Comparison of ENCODE assay signal across 25 cellular contexts in the genomic region with DNA sequence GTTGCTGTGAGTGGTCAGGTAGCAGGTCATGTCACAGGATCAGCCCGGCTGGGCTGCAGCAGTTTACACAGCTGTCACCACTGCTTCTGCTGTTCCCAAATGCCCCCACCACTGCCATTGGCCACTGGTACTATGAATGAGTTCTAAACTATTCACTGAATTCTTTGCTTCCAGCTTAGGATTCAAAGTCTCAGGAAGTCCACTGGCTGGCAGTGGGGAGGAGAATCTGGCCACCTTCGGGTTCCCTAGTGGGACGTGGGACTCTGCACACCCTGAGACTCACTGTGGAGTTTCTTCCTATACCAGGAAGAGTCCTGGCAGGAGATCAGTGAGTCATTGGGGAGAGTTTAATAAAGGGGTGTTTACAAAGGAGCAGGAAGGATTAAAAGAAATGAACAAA. TPM values are rescaled to one million over a fixed set of nuclear protein-coding genes. Genes with fewer than 3 reads are reported as not detected.
DNase-seq lines count a peak whose midpoint lies in the region; ATAC-seq and TF ChIP-seq lines count a peak whose summit lies in the region.
"Had no signal": no experiment of that assay in that cellular context is flagged by ENCODE, and none has a peak within 500 bp of the region (broad histone marks: within the 10 kb centered on the region; RNA-seq: fewer than 3 reads in every experiment).

No MANE protein-coding gene starts in this region.

- H3K9me1 ChIP-seq in IMR-90 (ENCODE audit: insufficient read depth, low read length), result peaks cover 3% of the 10 kb centered on the region; the same call in 1 of the 2 replicates

- H3K36me3 ChIP-seq in BLaER1 (peaks cover 14% of the 10 kb centered on the region; the same call in 1 of the 2 replicates), IMR-90 (ENCODE audit: control insufficient read depth, insufficient read depth, low read length) (no peaks in the 10 kb centered on the region; the same call in 1 of the 2 replicates), SJCRH30 (no peaks in the 10 kb centered on the region)
- H3K36me3 ChIP-seq: cardiac muscle cell had no signal

- peaks cover 5 to 12% (median 6%) of the 10 kb centered on the region in 3 donors for H3K36me3 Mint-ChIP-seq in naive thymus-derived CD8-positive, alpha-beta T cell
- H3K36me3 Mint-ChIP-seq: natural killer cell had no signal

- no CpG with 5 or more reads among the region's 3 CpGs for WGBS in IMR-90 (ENCODE audit: extremely low coverage in 2 of 2, insufficient read length in 1 of 2), 2 experiments

- H3K9me3 Mint-ChIP-seq in naive thymus-derived CD8-positive, alpha-beta T cell, result peaks cover 0 to 6% (median 3%) of the 10 kb centered on the region in 9 donors
- H3K9me3 Mint-ChIP-seq: natural killer cell; stimulated activated naive B cell treated with anti-CD40 and anti-IgM and Interleukin-4, amounts not matched to agents 10 μg/mL and 1 μg/mL and 100 μg/mL, for 72 hours had no signal

- no peak overlapping the region for H3K4me3 ChIP-seq in BLaER1
- H3K4me3 ChIP-seq in IMR-90 (ENCODE audit: insufficient read depth, low read depth, low read length), result no peak overlapping the region
- no peak overlapping the region for H3K4me3 ChIP-seq in SJCRH30
- H3K4me3 ChIP-seq: cardiac muscle cell, SK-N-MC, testis had no signal

- dilution Hi-C loops in IMR-90 (cut with HindIII; ENCODE audit: low sequenced_read_pairs, unreplicated experiment), result no loop called here

- peak overlapping the region; percentile 76 for H3K4me2 ChIP-seq in BLaER1
- no peak overlapping the region for H3K4me2 ChIP-seq in IMR-90 (ENCODE audit: low read depth, low read length)

- H3K9ac ChIP-seq in BLaER1, result no peak overlapping the region
- no peak overlapping the region for H3K9ac ChIP-seq in IMR-90 (ENCODE audit: low read depth, low read length)
- H3K9ac ChIP-seq: parathyroid adenoma had no signal

- no peak overlapping the region for H4K5ac ChIP-seq in IMR-90 (ENCODE audit: low read depth, low read length)

- H3K4me1 Mint-ChIP-seq in naive thymus-derived CD8-positive, alpha-beta T cell, result peaks cover 2 to 5% (median 4%) of the 10 kb centered on the region in 4 donors
- H3K4me1 Mint-ChIP-seq: natural killer cell; stimulated activated naive B cell treated with anti-CD40 and anti-IgM and Interleukin-4, amounts not matched to agents 10 μg/mL and 1 μg/mL and 100 μg/mL, for 72 hours had no signal

- H2BK20ac ChIP-seq in IMR-90 (ENCODE audit: low read depth, low read length), result no peak overlapping the region

- no peak overlapping the region for H3K4ac ChIP-seq in IMR-90 (ENCODE audit: low read depth, low read length)

- no peaks in the 10 kb centered on the region for H3K79me1 ChIP-seq in IMR-90 (ENCODE audit: low read depth in 1 of 2, low read length in 2 of 2)

- no peak overlapping the region for H2BK15ac ChIP-seq in IMR-90 (ENCODE audit: low read depth, low read length)

- H4K91ac ChIP-seq in IMR-90 (ENCODE audit: insufficient read depth, low read depth, low read length), result no peak overlapping the region

- no peak for TF ChIP-seq RAD21 in IMR-90 (IDR thresholded peaks at IDR 0.05; ENCODE audit: low read length)

- no peak overlapping the region for H2AFZ ChIP-seq in IMR-90 (replicated peaks; ENCODE audit: low read length, poor library complexity)
- H2AFZ ChIP-seq: parathyroid adenoma had no signal

- H3K27ac ChIP-seq in BLaER1 (peak overlapping the region; percentile 44; the same call in 1 of the 2 replicates), IMR-90 (ENCODE audit: insufficient read depth, low read length) (no peak overlapping the region), SJCRH30 (peak overlapping the region; percentile 18)
- H3K27ac ChIP-seq: cardiac muscle cell, HL-60, parathyroid adenoma, SK-N-MC, testis had no signal

- ATAC-seq in IMR-90 (ENCODE audit: low read depth) (peak; percentile 62), GM21360 (IDR thresholded peaks at IDR 0.05; ENCODE audit: unreplicated experiment) (no peak)
- ATAC-seq in naive thymus-derived CD8-positive, alpha-beta T cell, result no peak
- ATAC-seq: left colon; natural killer cell; stimulated activated naive B cell treated with anti-CD40 and anti-IgM and Interleukin-4, amounts not matched to agents 10 μg/mL and 1 μg/mL and 100 μg/mL, for 72 hours had no signal

- H3K27me3 Mint-ChIP-seq in naive thymus-derived CD8-positive, alpha-beta T cell, result no peaks in the 10 kb centered on the region
- H3K27me3 Mint-ChIP-seq: activated CD4-positive, alpha-beta memory T cell treated with anti-CD3 and anti-CD28 coated beads for 36 hours had no signal

- TF ChIP-seq CTCF in IMR-90 (conservative IDR thresholded peaks at IDR 0.05; ENCODE audit: low read depth, low read length), result no peak

- no peak overlapping the region for H2AK5ac ChIP-seq in IMR-90 (ENCODE audit: low read depth, low read length)

- CTCF ChIA-PET in IMR-90 (lab: Yijun Ruan, JAX), result interaction anchor here (0.7 kb wide), 1 partner anchor 112 kb away, joined by 3 read pairs; no protein-coding TSS in a partner anchor

- H3K56ac ChIP-seq in IMR-90 (ENCODE audit: extremely low read depth, insufficient read depth, low read length), result no peak overlapping the region

- H4K20me1 ChIP-seq in BLaER1 (no peaks in the 10 kb centered on the region), IMR-90 (ENCODE audit: insufficient read depth, low read length) (no peaks in the 10 kb centered on the region)

- H2BK5ac ChIP-seq in IMR-90 (ENCODE audit: low read depth, low read length, poor library complexity, severe bottlenecking), result no peak overlapping the region

- no peak overlapping the region for H3K4me3 Mint-ChIP-seq in naive thymus-derived CD8-positive, alpha-beta T cell
- H3K4me3 Mint-ChIP-seq: activated CD4-positive, alpha-beta memory T cell treated with anti-CD3 and anti-CD28 coated beads for 36 hours; natural killer cell; stimulated activated naive B cell treated with anti-CD40 and anti-IgM and Interleukin-4, amounts not matched to agents 10 μg/mL and 1 μg/mL and 100 μg/mL, for 72 hours had no signal

- H2AK9ac ChIP-seq in IMR-90 (replicated peaks; ENCODE audit: low read depth, low read length, poor library complexity), result no peak overlapping the region

- no peaks in the 10 kb centered on the region for H3K27me3 ChIP-seq in BLaER1
- H3K27me3 ChIP-seq in IMR-90 (ENCODE audit: control insufficient read depth, insufficient read depth, low read length), result no peaks in the 10 kb centered on the region
- H3K27me3 ChIP-seq in SJCRH30, result no peaks in the 10 kb centered on the region
- H3K27me3 ChIP-seq: testis had no signal

- H3K4me1 ChIP-seq in BLaER1, result peaks cover 57% of the 10 kb centered on the region
- H3K4me1 ChIP-seq in IMR-90 (ENCODE audit: control insufficient read depth, insufficient read depth, low read length), result no peaks in the 10 kb centered on the region
- H3K4me1 ChIP-seq in SJCRH30, result peaks cover 16% of the 10 kb centered on the region
- H3K4me1 ChIP-seq: testis had no signal

- no peak overlapping the region for H2BK120ac ChIP-seq in IMR-90 (ENCODE audit: low read depth, low read length)

- H4K8ac ChIP-seq in IMR-90 (ENCODE audit: low read depth in 2 of 2, low read length in 2 of 2), result no peak overlapping the region

- H3K18ac ChIP-seq in IMR-90 (ENCODE audit: low read depth, low read length), result no peak overlapping the region

- POLR2A ChIA-PET in IMR-90 (lab: Charles Lee; ENCODE audit: unreplicated experiment), result no interaction called here
- POLR2A ChIA-PET in naive thymus-derived CD8-positive, alpha-beta T cell (lab: Charles Lee), result interaction anchor here (1.2 kb wide), 1 partner anchor 11 kb away, joined by 3 read pairs; no protein-coding TSS in a partner anchor

- no peak overlapping the region for H3K23ac ChIP-seq in IMR-90 (ENCODE audit: low read depth, low read length)

- no peak overlapping the region for H3K14ac ChIP-seq in IMR-90 (replicated peaks; ENCODE audit: low read depth, low read length)

- intact Hi-C loops in IMR-90 (cut with micrococcal nuclease), result loop anchor here (2.0 kb wide), 1 partner anchor 26 kb away; no protein-coding TSS in a partner anchor

- H3K9me3 ChIP-seq in BLaER1 (peaks cover 10% of the 10 kb centered on the region; the same call in 1 of the 2 replicates), IMR-90 (ENCODE audit: control insufficient read depth, insufficient read depth, low read length) (peaks cover 3% of the 10 kb centered on the region; the same call in 1 of the 2 replicates), SJCRH30 (replicated peaks) (no peaks in the 10 kb centered on the region)
- H3K9me3 ChIP-seq: testis had no signal

- TF ChIP-seq POLR2A in IMR-90 (IDR thresholded peaks at IDR 0.05; ENCODE audit: low read depth, low read length), result no peak

- DNase-seq in IMR-90 (no peak), SJCRH30 (peak; percentile 82 to 89), kidney tubule cell (ENCODE audit: low spot score) (peak; percentile 22), GM19238 (ENCODE audit: insufficient read length, low spot score) (no peak), anterior cingulate cortex (lab: John Stamatoyannopoulos, UW) (no peak)
- no peak for DNase-seq in naive thymus-derived CD8-positive, alpha-beta T cell
- DNase-seq: activated CD4-positive, alpha-beta memory T cell treated with anti-CD3 and anti-CD28 coated beads for 36 hours; activated CD4-positive, CD25-positive, alpha-beta regulatory T cell; activated gamma-delta T cell; erythroblast; left colon; natural killer cell; NCI-H187; NCI-H774; stimulated activated CD4-positive, alpha-beta T cell treated with anti-CD3 and anti-CD28 coated beads, Interleukin-2, amount 100 ng/mL, for 24 hours; stimulated activated naive B cell treated with anti-CD40 and anti-IgM and Interleukin-4, amounts not matched to agents 10 μg/mL and 1 μg/mL and 100 μg/mL, for 72 hours; testis had no signal

- in situ Hi-C loops in IMR-90 (cut with MboI; ENCODE audit: low sequenced_read_pairs), result no loop called here

- no peak overlapping the region for H3K27ac Mint-ChIP-seq in naive thymus-derived CD8-positive, alpha-beta T cell
- H3K27ac Mint-ChIP-seq: activated CD4-positive, alpha-beta memory T cell treated with anti-CD3 and anti-CD28 coated beads for 36 hours; natural killer cell; stimulated activated naive B cell treated with anti-CD40 and anti-IgM and Interleukin-4, amounts not matched to agents 10 μg/mL and 1 μg/mL and 100 μg/mL, for 72 hours had no signal

- BruUV-seq in IMR-90 (replicated peaks; lab: Mats Ljungman, UMichigan), result no TSS peak

RNA-seq across cellular contexts. Expression of gene MT1X, which starts 6.9 kb away (rescaled TPM):
- total RNA-seq in IMR-90 (2012; rRNA removed), result 5.6 and 37.2 TPM in 2 replicates
- 117 and 170 TPM in 2 replicates for polyA plus RNA-seq in IMR-90 (2012; rRNA removed)
- polyA plus RNA-seq in IMR-90 (2012; cell fraction: cytosol; rRNA removed), result 21.5 and 26.9 TPM in 2 replicates
- 12.7 and 14.1 TPM in 2 replicates for polyA plus RNA-seq in IMR-90 (2012; cell fraction: nucleus; rRNA removed; ENCODE audit: low replicate concordance)
- 95.4 and 97.1 TPM in 2 replicates for total RNA-seq in SJCRH30 (2014; rRNA removed; shearing (Covaris generic))
- total RNA-seq in naive thymus-derived CD8-positive, alpha-beta T cell, result 10 to 100 TPM; 27.6 to 31.1 TPM
- polyA plus RNA-seq in naive thymus-derived CD8-positive, alpha-beta T cell, result 100 to 1,000 TPM; 185 to 201 (median 201) TPM

RNA-seq across cellular contexts. Expression of gene MT1H, which starts 19.6 kb away (rescaled TPM):
- not detected in 2 replicates for total RNA-seq in IMR-90 (2012; rRNA removed)
- not detected in 2 replicates for polyA plus RNA-seq in IMR-90 (2012; rRNA removed)
- polyA plus RNA-seq in IMR-90 (2012; cell fraction: cytosol; rRNA removed), result not detected in 2 replicates
- polyA plus RNA-seq in IMR-90 (2012; cell fraction: nucleus; rRNA removed; ENCODE audit: low replicate concordance), result not detected in 2 replicates
- not detected in 2 replicates for total RNA-seq in SJCRH30 (2014; rRNA removed; shearing (Covaris generic))
- not detected for total RNA-seq in naive thymus-derived CD8-positive, alpha-beta T cell
- polyA plus RNA-seq in naive thymus-derived CD8-positive, alpha-beta T cell, result not detected
- total RNA-seq: cardiac muscle cell, natural killer cell, skeletal muscle tissue, testis had no signal
- polyA plus RNA-seq: cardiac muscle cell had no signal

RNA-seq across cellular contexts. Expression of gene MT1G, which starts 21.3 kb away (rescaled TPM):
- total RNA-seq in IMR-90 (2012; rRNA removed), result not detected in 2 replicates
- polyA plus RNA-seq in IMR-90 (2012; rRNA removed), result 0.48 and 0.56 TPM in 2 replicates
- polyA plus RNA-seq in IMR-90 (2012; cell fraction: cytosol; rRNA removed), result 0.62 TPM in 1 of 2 replicates, not detected in the other
- not detected in 2 replicates for polyA plus RNA-seq in IMR-90 (2012; cell fraction: nucleus; rRNA removed; ENCODE audit: low replicate concordance)
- total RNA-seq in SJCRH30 (2014; rRNA removed; shearing (Covaris generic)), result not detected in 2 replicates
- not detected for total RNA-seq in naive thymus-derived CD8-positive, alpha-beta T cell
- polyA plus RNA-seq in naive thymus-derived CD8-positive, alpha-beta T cell, result under 1 TPM in 1 of 3 donors, not detected in 2; 0.74 TPM
- total RNA-seq: cardiac muscle cell, skeletal muscle tissue had no signal
- polyA plus RNA-seq: cardiac muscle cell had no signal

RNA-seq across cellular contexts. Expression of gene MT1F, which starts 31.4 kb away (rescaled TPM):
- not detected in 2 replicates for total RNA-seq in IMR-90 (2012; rRNA removed)
- polyA plus RNA-seq in IMR-90 (2012; rRNA removed), result 0.56 and 1.1 TPM in 2 replicates
- 0.73 and 0.95 TPM in 2 replicates for polyA plus RNA-seq in IMR-90 (2012; cell fraction: cytosol; rRNA removed)
- 0.07 and 0.26 TPM in 2 replicates for polyA plus RNA-seq in IMR-90 (2012; cell fraction: nucleus; rRNA removed; ENCODE audit: low replicate concordance)
- not detected in 2 replicates for total RNA-seq in SJCRH30 (2014; rRNA removed; shearing (Covaris generic))
- 10 to 100 TPM; 18.4 to 18.9 TPM for total RNA-seq in naive thymus-derived CD8-positive, alpha-beta T cell
- polyA plus RNA-seq in naive thymus-derived CD8-positive, alpha-beta T cell, result 10 to 100 TPM; 82.3 to 97.4 (median 94.2) TPM
- total RNA-seq: cardiac muscle cell, skeletal muscle tissue had no signal
- polyA plus RNA-seq: cardiac muscle cell had no signal

RNA-seq across cellular contexts. Expression of gene MT1B, which starts 37.5 kb away (rescaled TPM):
- total RNA-seq in IMR-90 (2012; rRNA removed), result not detected in 2 replicates
- polyA plus RNA-seq in IMR-90 (2012; rRNA removed), result not detected in 2 replicates
- polyA plus RNA-seq in IMR-90 (2012; cell fraction: cytosol; rRNA removed), result not detected in 2 replicates
- not detected in 2 replicates for polyA plus RNA-seq in IMR-90 (2012; cell fraction: nucleus; rRNA removed; ENCODE audit: low replicate concordance)
- not detected in 2 replicates for total RNA-seq in SJCRH30 (2014; rRNA removed; shearing (Covaris generic))
- not detected for total RNA-seq in naive thymus-derived CD8-positive, alpha-beta T cell
- not detected for polyA plus RNA-seq in naive thymus-derived CD8-positive, alpha-beta T cell
- total RNA-seq: activated CD4-positive, alpha-beta memory T cell treated with anti-CD3 and anti-CD28 coated beads for 36 hours; cardiac muscle cell; left colon; mesenteric fat pad; natural killer cell; skeletal muscle tissue; testis had no signal
- polyA plus RNA-seq: cardiac muscle cell had no signal

Comparison
In these comparisons a context has a peak if more than half of its experiments do, and no peak if none do; other contexts are left out.
1. DNase-seq: peak in SJCRH30 (2 of 2) and kidney tubule cell (single experiment); none in IMR-90 (single experiment), GM19238 (single experiment), anterior cingulate cortex (0 of 58) and naive thymus-derived CD8-positive, alpha-beta T cell (0 of 10).